In genomic region chrX:110086916-110087484, GRCh38 we compare ENCODE assay signal across 9 cellular contexts.
DNase-seq lines count a peak whose midpoint lies in the region; ATAC-seq and TF ChIP-seq lines count a peak whose summit lies in the region.
"Had no signal": no experiment of that assay in that cellular context is flagged by ENCODE, and none has a peak within 500 bp of the region (broad histone marks: within the 10 kb centered on the region; RNA-seq: fewer than 3 reads in every experiment).

No MANE protein-coding gene starts in this region.

- H3K4me2 ChIP-seq in MM.1S (ENCODE audit: low read depth, low read length), result no peak overlapping the region

- H3K27ac ChIP-seq in 22Rv1 (peak overlapping the region; percentile 12; the same call in 1 of the 2 replicates), MM.1S (ENCODE audit: low read length) (no peak overlapping the region)

- H4K20me1 ChIP-seq in MM.1S (ENCODE audit: insufficient read depth, low read length), result no peaks in the 10 kb centered on the region

- peaks cover 4% of the 10 kb centered on the region for H3K36me3 Mint-ChIP-seq in activated CD4-positive, alpha-beta T cell treated with anti-CD3 and anti-CD28 coated beads, Interleukin-2, amount 10 ng/mL, durations not matched to agents 24 days and 14 days (ENCODE audit: low read depth)

- no peaks in the 10 kb centered on the region for H3K9me2 ChIP-seq in MM.1S (replicated peaks; ENCODE audit: insufficient read depth, low read length)

- H3K9me3 Mint-ChIP-seq in activated CD4-positive, alpha-beta T cell treated with anti-CD3 and anti-CD28 coated beads, Interleukin-2, amount 10 ng/mL, durations not matched to agents 24 days and 14 days, result no peaks in the 10 kb centered on the region

- peaks cover 15% of the 10 kb centered on the region for H3K4me1 Mint-ChIP-seq in activated CD4-positive, alpha-beta T cell treated with anti-CD3 and anti-CD28 coated beads, Interleukin-2, amount 10 ng/mL, durations not matched to agents 24 days and 14 days

- TF ChIP-seq CTCF in 22Rv1 (IDR thresholded peaks at IDR 0.05) (no peak), MM.1S (IDR thresholded peaks at IDR 0.05; ENCODE audit: low read length) (no peak)

- DNase-seq in SIG-M5 treated with dmso at 0.1 percent for 504 hours (lab: John Stamatoyannopoulos, UW; ENCODE audit: unreplicated experiment) (peak; percentile 83), glomerular visceral epithelial cell (ENCODE audit: extremely low spot score) (peak; percentile 75), MM.1S (no peak), amygdala (lab: John Stamatoyannopoulos, UW) (no peak)
- no peak for DNase-seq in activated CD4-positive, alpha-beta T cell treated with anti-CD3 and anti-CD28 coated beads, Interleukin-2, amount 10 ng/mL, durations not matched to agents 24 days and 14 days
- DNase-seq: NCI-H1417 had no signal

- no peak overlapping the region for H3K4me3 ChIP-seq in MM.1S (ENCODE audit: low read length)

- no peaks in the 10 kb centered on the region for H3K36me3 ChIP-seq in MM.1S (replicated peaks; ENCODE audit: insufficient read depth, low read length)

- H3K27ac Mint-ChIP-seq in activated CD4-positive, alpha-beta T cell treated with anti-CD3 and anti-CD28 coated beads, Interleukin-2, amount 10 ng/mL, durations not matched to agents 24 days and 14 days, result no peak overlapping the region

- intact Hi-C loops in activated CD4-positive, alpha-beta T cell treated with anti-CD3 and anti-CD28 coated beads, Interleukin-2, amount 10 ng/mL, durations not matched to agents 24 days and 14 days (cut with micrococcal nuclease), result loop anchor here (1.0 kb wide), 1 partner anchor 31 kb away; no protein-coding TSS in a partner anchor

- H3F3A ChIP-seq in MM.1S (ENCODE audit: insufficient read depth, low read length), result no peaks in the 10 kb centered on the region

- H3K9ac ChIP-seq in MM.1S (ENCODE audit: low read length), result no peak overlapping the region

- ATAC-seq in GM21717 (IDR thresholded peaks at IDR 0.05; ENCODE audit: unreplicated experiment) (peak; percentile 51), GM19324 (IDR thresholded peaks at IDR 0.05; ENCODE audit: low FRiP score, unreplicated experiment) (no peak)

- H3K27me3 Mint-ChIP-seq in activated CD4-positive, alpha-beta T cell treated with anti-CD3 and anti-CD28 coated beads, Interleukin-2, amount 10 ng/mL, durations not matched to agents 24 days and 14 days, result no peaks in the 10 kb centered on the region

- H3K4me1 ChIP-seq in MM.1S (ENCODE audit: low read length), result peaks cover 4% of the 10 kb centered on the region

- H3K9me3 ChIP-seq in MM.1S (replicated peaks; ENCODE audit: insufficient read depth, low read length), result no peaks in the 10 kb centered on the region

- peaks cover 2% of the 10 kb centered on the region; the same call in 1 of the 2 replicates for H3K79me2 ChIP-seq in MM.1S (ENCODE audit: low read length)

- H3K4me3 Mint-ChIP-seq in activated CD4-positive, alpha-beta T cell treated with anti-CD3 and anti-CD28 coated beads, Interleukin-2, amount 10 ng/mL, durations not matched to agents 24 days and 14 days, result no peak overlapping the region

- no peaks in the 10 kb centered on the region for H3K27me3 ChIP-seq in MM.1S (replicated peaks; ENCODE audit: insufficient read depth, low read length)

- no peak overlapping the region for H2AFZ ChIP-seq in MM.1S (ENCODE audit: low read length)

Comparison
In these comparisons a context has a peak if more than half of its experiments do, and no peak if none do; other contexts are left out.
1. DNase-seq: peak in SIG-M5 treated with dmso at 0.1 percent for 504 hours (single experiment) and glomerular visceral epithelial cell (single experiment); none in MM.1S (single experiment), activated CD4-positive, alpha-beta T cell treated with anti-CD3 and anti-CD28 coated beads, Interleukin-2, amount 10 ng/mL, durations not matched to agents 24 days and 14 days (single experiment) and amygdala (0 of 56).